In genomic region chr17:47205419-47205963, GRCh38 we compare ENCODE assay signal across 8 cellular contexts. TPM values are rescaled to one million over a fixed set of nuclear protein-coding genes. Genes with fewer than 3 reads are reported as not detected.
DNase-seq lines count a peak whose midpoint lies in the region; ATAC-seq and TF ChIP-seq lines count a peak whose summit lies in the region.

No MANE protein-coding gene starts in this region.

- peak overlapping the region in 3 of 4 donors; percentile 47 to 77 (median 54) for H3K27ac ChIP-seq in body of pancreas

- intact Hi-C loops in body of pancreas (cut with DNase I) = no loop called here

- peak; percentile 92 for DNase-seq in SW480 (ENCODE audit: low spot score)
- DNase-seq in body of pancreas = peak; percentile 42 to 75 (median 64)
- no peak for DNase-seq in left lobe of liver (ENCODE audit: low spot score)
- DNase-seq in stimulated activated CD8-positive, alpha-beta memory T cell treated with anti-CD3 and anti-CD28 coated beads, Interleukin-12 subunit alpha, Interleukin-12 subunit beta, amount 100 ng/mL, for 1 hour (ENCODE audit: low read depth) = peak; percentile 35

- no peaks in the 10 kb centered on the region for H3K9me3 ChIP-seq in body of pancreas

- H3K4me3 ChIP-seq in body of pancreas = no peak overlapping the region

- TF ChIP-seq POLR2A in GM18526 (IDR thresholded peaks at IDR 0.05; ENCODE audit: extremely low read depth, insufficient read length) = peak; percentile 31
- TF ChIP-seq POLR2A in body of pancreas (IDR thresholded peaks at IDR 0.05) = no peak

- 48 to 53% methylated on average over 9 of the region's 9 CpGs for WGBS in body of pancreas, 2 donors

- ATAC-seq in HG02943 (IDR thresholded peaks at IDR 0.05; ENCODE audit: low read depth, unreplicated experiment) = peak; percentile 66
- ATAC-seq in body of pancreas = peak; percentile 84
- ATAC-seq in left lobe of liver = peak; percentile 77
- no peak for ATAC-seq in GM19328 (IDR thresholded peaks at IDR 0.05; ENCODE audit: unreplicated experiment)
- no peak for ATAC-seq in HG03039 (IDR thresholded peaks at IDR 0.05; ENCODE audit: unreplicated experiment)

- H3K4me1 ChIP-seq in body of pancreas = peaks cover 10% of the 10 kb centered on the region

- TF ChIP-seq CTCF in body of pancreas (IDR thresholded peaks at IDR 0.05) = no peak

- no peaks in the 10 kb centered on the region for H3K36me3 ChIP-seq in body of pancreas (replicated peaks in 1 of 2; ENCODE audit: insufficient read depth in 1 of 2, low read depth in 2 of 2)

- no peaks in the 10 kb centered on the region for H3K27me3 ChIP-seq in body of pancreas

RNA-seq across cellular contexts. Expression of gene MYL4, which starts 3.7 kb away (rescaled TPM):
- not detected for total RNA-seq in body of pancreas
- total RNA-seq in left lobe of liver = not detected

RNA-seq across cellular contexts. Expression of gene CDC27, which starts 16.4 kb away (rescaled TPM):
- total RNA-seq in body of pancreas (10 to 100 TPM; 11.5 to 27.2 TPM), left lobe of liver (29.3 TPM)

RNA-seq across cellular contexts. Expression of gene ITGB3, which starts 48.1 kb away (rescaled TPM):
- total RNA-seq in body of pancreas = 1 to 10 TPM; 2.0 to 2.1 TPM
- total RNA-seq in left lobe of liver = 5.0 TPM

Comparison
In these comparisons a context has a peak if more than half of its experiments do, and no peak if none do; other contexts are left out.
1. ATAC-seq: peak in HG02943 (single experiment), body of pancreas (single experiment) and left lobe of liver (single experiment); none in GM19328 (single experiment) and HG03039 (single experiment).